In the genomic region with DNA sequence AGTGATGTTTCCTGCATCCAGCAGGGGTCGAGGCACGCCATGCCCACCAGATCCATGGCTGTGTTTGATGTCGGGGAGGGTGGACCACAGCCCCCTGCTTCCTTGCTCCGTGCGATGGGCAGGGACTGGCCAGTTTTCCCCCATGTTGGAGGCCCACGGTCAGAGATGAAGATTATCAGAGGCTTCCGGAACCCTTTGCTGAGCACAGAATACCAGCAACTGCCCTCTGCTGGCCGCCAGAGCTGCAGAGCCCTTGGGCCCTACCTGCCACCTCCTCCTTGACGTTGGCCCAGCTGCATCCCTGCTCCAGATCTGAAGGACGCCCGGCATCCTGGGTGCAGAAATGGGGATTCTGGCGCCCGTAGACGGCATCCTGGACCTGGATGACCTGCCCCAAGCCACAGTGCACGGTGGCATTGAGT, we compare ENCODE assay signal across 12 cellular contexts. TPM values are rescaled to one million over a fixed set of nuclear protein-coding genes. Genes with fewer than 3 reads are reported as not detected.
DNase-seq lines count a peak whose midpoint lies in the region; ATAC-seq and TF ChIP-seq lines count a peak whose summit lies in the region.
"Had no signal": no experiment of that assay in that cellular context is flagged by ENCODE, and none has a peak within 500 bp of the region (broad histone marks: within the 10 kb centered on the region; RNA-seq: fewer than 3 reads in every experiment).

No MANE protein-coding gene starts in this region.

- intact Hi-C loops in IMR-90 (cut with micrococcal nuclease): no loop called here
- intact Hi-C loops in mucosa of descending colon (cut with DNase I, micrococcal nuclease): no loop called here
- intact Hi-C loops in sigmoid colon (cut with DNase I): no loop called here

- POLR2A ChIA-PET in IMR-90 (lab: Charles Lee; ENCODE audit: unreplicated experiment): no interaction called here

- CTCF ChIA-PET in IMR-90 (lab: Yijun Ruan, JAX): interaction anchor here (1.6 kb wide), 1 partner anchor 10 kb away, joined by 6 read pairs; no protein-coding TSS in a partner anchor

- H3K4me1 ChIP-seq in IMR-90 (ENCODE audit: control insufficient read depth, insufficient read depth, low read length): no peaks in the 10 kb centered on the region
- no peaks in the 10 kb centered on the region for H3K4me1 ChIP-seq in mucosa of descending colon (ENCODE audit: low read depth)
- no peaks in the 10 kb centered on the region for H3K4me1 ChIP-seq in sigmoid colon

- no peak overlapping the region for H2BK120ac ChIP-seq in IMR-90 (ENCODE audit: low read depth, low read length)

- H3K9me3 ChIP-seq in IMR-90 (ENCODE audit: control insufficient read depth, insufficient read depth, low read length) (no peaks in the 10 kb centered on the region), mucosa of descending colon (no peaks in the 10 kb centered on the region), sigmoid colon (no peaks in the 10 kb centered on the region)
- H3K9me3 ChIP-seq: thoracic aorta had no signal

- DNase-seq in GM03348 (ENCODE audit: low spot score) (peak; percentile 53), IMR-90 (peak; percentile 15), cardiac fibroblast (ENCODE audit: low read depth in 2 of 2) (peak; percentile 32 to 37), mucosa of descending colon (peak in 2 of 3 donors; percentile 39 to 46), SHP77 treated with DMSO at 0.1 percent for 48 hours (lab: John Stamatoyannopoulos, UW) (no peak), sigmoid colon (no peak)
- no peak for DNase-seq in stimulated activated naive CD4-positive, alpha-beta T cell treated with Interleukin-2 at 50 U/mL for 16 hours (lab: John Stamatoyannopoulos, UW)
- no peak for DNase-seq in stimulated activated CD4-positive, alpha-beta T cell treated with anti-CD3 and anti-CD28 coated beads, Interleukin-15, amount 100 ng/mL, for 24 hours
- DNase-seq: central memory CD4-positive, alpha-beta T cell; kidney; NCI-H1694 had no signal

- no peak overlapping the region for H3K56ac ChIP-seq in IMR-90 (ENCODE audit: extremely low read depth, insufficient read depth, low read length)

- no peak overlapping the region for H2AK5ac ChIP-seq in IMR-90 (ENCODE audit: low read depth, low read length)

- no peak overlapping the region for H3K14ac ChIP-seq in IMR-90 (replicated peaks; ENCODE audit: low read depth, low read length)

- TF ChIP-seq CTCF in IMR-90 (conservative IDR thresholded peaks at IDR 0.05; ENCODE audit: low read depth, low read length): peak; percentile 43
- TF ChIP-seq CTCF in cardiac fibroblast (IDR thresholded peaks at IDR 0.05; ENCODE audit: low read depth, low read length): peak; percentile 63
- TF ChIP-seq CTCF in mucosa of descending colon (IDR thresholded peaks at IDR 0.05): peak; percentile 9
- TF ChIP-seq CTCF in sigmoid colon (IDR thresholded peaks at IDR 0.05): no peak

- H2AFZ ChIP-seq in IMR-90 (replicated peaks; ENCODE audit: low read length, poor library complexity): peak overlapping the region; percentile 32

- in situ Hi-C loops in IMR-90 (cut with MboI; ENCODE audit: low sequenced_read_pairs): no loop called here

- 47% methylated on average over 11 of the region's 15 CpGs; no CpG with 5 or more reads in 1 of the 2 experiments for WGBS in IMR-90 (ENCODE audit: extremely low coverage in 2 of 2, insufficient read length in 1 of 2), 2 experiments
- 54 to 56% methylated on average over 15 of the region's 15 CpGs for WGBS in sigmoid colon, 2 donors

- dilution Hi-C loops in IMR-90 (cut with HindIII; ENCODE audit: low sequenced_read_pairs, unreplicated experiment): no loop called here

- peaks cover 16% of the 10 kb centered on the region for H3K27me3 ChIP-seq in IMR-90 (ENCODE audit: control insufficient read depth, insufficient read depth, low read length)
- no peaks in the 10 kb centered on the region for H3K27me3 ChIP-seq in sigmoid colon

- no peak overlapping the region for H2BK15ac ChIP-seq in IMR-90 (ENCODE audit: low read depth, low read length)

- H3K4me3 ChIP-seq in IMR-90 (ENCODE audit: insufficient read depth, low read depth, low read length) (no peak overlapping the region), cardiac fibroblast (replicated peaks in 1 of 2; ENCODE audit: low read depth in 2 of 2, low read length in 2 of 2) (no peak overlapping the region), mucosa of descending colon (no peak overlapping the region), sigmoid colon (no peak overlapping the region)
- H3K4me3 ChIP-seq: thoracic aorta had no signal

- H4K20me1 ChIP-seq in IMR-90 (ENCODE audit: insufficient read depth, low read length): no peaks in the 10 kb centered on the region

- ATAC-seq in IMR-90 (ENCODE audit: low read depth): peak; percentile 62
- ATAC-seq in mucosa of descending colon: peak; percentile 63

- H3K9ac ChIP-seq in IMR-90 (ENCODE audit: low read depth, low read length): no peak overlapping the region

- no peak overlapping the region for H3K18ac ChIP-seq in IMR-90 (ENCODE audit: low read depth, low read length)

- no peak overlapping the region for H2AK9ac ChIP-seq in IMR-90 (replicated peaks; ENCODE audit: low read depth, low read length, poor library complexity)

- TF ChIP-seq EP300 in sigmoid colon (IDR thresholded peaks at IDR 0.05): no peak

- no peak overlapping the region for H2BK20ac ChIP-seq in IMR-90 (ENCODE audit: low read depth, low read length)

- H3K9me1 ChIP-seq in IMR-90 (ENCODE audit: insufficient read depth, low read length): no peaks in the 10 kb centered on the region

- no peaks in the 10 kb centered on the region for H3K79me1 ChIP-seq in IMR-90 (ENCODE audit: low read depth in 1 of 2, low read length in 2 of 2)

- no peak overlapping the region for H3K27ac ChIP-seq in IMR-90 (ENCODE audit: insufficient read depth, low read length)
- no peak overlapping the region for H3K27ac ChIP-seq in sigmoid colon
- H3K27ac ChIP-seq: thoracic aorta had no signal

- no peak for TF ChIP-seq POLR2A in IMR-90 (IDR thresholded peaks at IDR 0.05; ENCODE audit: low read depth, low read length)
- no peak for TF ChIP-seq POLR2A in sigmoid colon (IDR thresholded peaks at IDR 0.05)

- H3K4ac ChIP-seq in IMR-90 (ENCODE audit: low read depth, low read length): no peak overlapping the region

- H3K36me3 ChIP-seq in IMR-90 (ENCODE audit: control insufficient read depth, insufficient read depth, low read length): no peaks in the 10 kb centered on the region
- H3K36me3 ChIP-seq in mucosa of descending colon (ENCODE audit: low read depth): no peaks in the 10 kb centered on the region
- no peaks in the 10 kb centered on the region for H3K36me3 ChIP-seq in sigmoid colon
- H3K36me3 ChIP-seq: thoracic aorta had no signal

- TF ChIP-seq RAD21 in IMR-90 (IDR thresholded peaks at IDR 0.05; ENCODE audit: low read length): peak; percentile 22; the same call in 1 of the 2 replicates

- H4K91ac ChIP-seq in IMR-90 (ENCODE audit: insufficient read depth, low read depth, low read length): no peak overlapping the region

- H3K23ac ChIP-seq in IMR-90 (ENCODE audit: low read depth, low read length): no peak overlapping the region

- no peak overlapping the region for H2BK5ac ChIP-seq in IMR-90 (ENCODE audit: low read depth, low read length, poor library complexity, severe bottlenecking)

- no TSS peak for BruUV-seq in IMR-90 (replicated peaks; lab: Mats Ljungman, UMichigan)

- H3K4me2 ChIP-seq in IMR-90 (ENCODE audit: low read depth, low read length): no peak overlapping the region

- no peak overlapping the region for H4K8ac ChIP-seq in IMR-90 (ENCODE audit: low read depth in 2 of 2, low read length in 2 of 2)

- no peak overlapping the region for H4K5ac ChIP-seq in IMR-90 (ENCODE audit: low read depth, low read length)

TF ChIP-seq in IMR-90, 13 proteins besides CTCF, POLR2A, EP300 and RAD21:
- TF ChIP-seq SMC3 (IDR thresholded peaks at IDR 0.05; ENCODE audit: low read depth, low read length) (peak; percentile 39), MAFK (IDR thresholded peaks at IDR 0.05; ENCODE audit: low read depth, low read length) (no peak), NFE2L2 (IDR thresholded peaks at IDR 0.05; ENCODE audit: low read depth, low read length) (no peak), RCOR1 (IDR thresholded peaks at IDR 0.05; ENCODE audit: insufficient replicate concordance, low read length) (no peak), CEBPB (IDR thresholded peaks at IDR 0.05; ENCODE audit: low read depth, low read length) (no peak)

RNA-seq across cellular contexts. Expression of gene BCO1, which starts 23.7 kb away (rescaled TPM):
- total RNA-seq in IMR-90 (2012; rRNA removed) (not detected in 2 replicates), mucosa of descending colon (1 to 10 TPM; 2.2 to 6.5 (median 4.5) TPM), sigmoid colon (1 to 10 TPM in 2 of 4 donors, under 1 TPM in 1, not detected in 1; 0.83 to 3.1 (median 2.1) TPM)
- polyA plus RNA-seq in IMR-90 (2012; rRNA removed) (not detected in 2 replicates), sigmoid colon (1 to 10 TPM; 2.8 to 6.2 (median 4.2) TPM)
- not detected in 2 replicates for polyA plus RNA-seq in IMR-90 (2012; cell fraction: cytosol; rRNA removed)
- not detected in 2 replicates for polyA plus RNA-seq in IMR-90 (2012; cell fraction: nucleus; rRNA removed; ENCODE audit: low replicate concordance)
- total RNA-seq: thoracic aorta had no signal

Comparison
In these comparisons a context has a peak if more than half of its experiments do, and no peak if none do; other contexts are left out.
1. DNase-seq: peak in GM03348 (single experiment), IMR-90 (single experiment), cardiac fibroblast (2 of 2) and mucosa of descending colon (2 of 3); none in stimulated activated naive CD4-positive, alpha-beta T cell treated with Interleukin-2 at 50 U/mL for 16 hours (single experiment), SHP77 treated with DMSO at 0.1 percent for 48 hours (single experiment), stimulated activated CD4-positive, alpha-beta T cell treated with anti-CD3 and anti-CD28 coated beads, Interleukin-15, amount 100 ng/mL, for 24 hours (single experiment) and sigmoid colon (single experiment).
2. CTCF ChIP-seq: peak in IMR-90 (single experiment), cardiac fibroblast (single experiment) and mucosa of descending colon (single experiment); none in sigmoid colon (0 of 4).